Comparison of ENCODE assay signal across 19 cellular contexts in genomic region chr3:61662861-61663260, GRCh38.
"Had no signal": no experiment of that assay in that cellular context is flagged by ENCODE, and none has a peak within 500 bp of the region (broad histone marks: within the 10 kb centered on the region; RNA-seq: fewer than 3 reads in every experiment).

No MANE protein-coding gene starts in this region.

- H3K27ac ChIP-seq: HL-60, SJCRH30 had no signal

- H3K27me3 ChIP-seq: MG63, SJCRH30 had no signal

- H3K36me3 ChIP-seq: MG63, SJCRH30 had no signal

- DNase-seq: KBM-7; NCI-H1092 treated with DMSO at 0.1 percent for 48 hours; NCI-H1436; NCI-H1694; NCI-H187 treated with DMSO at 0.1 percent for 48 hours; NCI-H2029 treated with DMSO at 0.1 percent for 48 hours; NCI-H2171 treated with DMSO at 0.1 percent for 48 hours; NCI-H345; NCI-H446 treated with DMSO at 0.1 percent for 48 hours; NCI-H524; NCI-H526 treated with DMSO at 0.1 percent for 48 hours; NCI-H774; NK-92 treated with Interleukin-12 subunit alpha and Interleukin-12 subunit beta, amount 100 ng/mL, for 24 hours; PC-3; SHP77 treated with DMSO at 0.1 percent for 48 hours; SJCRH30 had no signal

- H3K4me3 ChIP-seq: MG63, SJCRH30 had no signal

- H3K9me3 ChIP-seq: MG63, SJCRH30 had no signal

- FAIRE-seq: HTR-8/SVneo had no signal
